In genomic region chrX:136835761-136836160, GRCh38 we compare ENCODE assay signal across 23 cellular contexts.
"Had no signal": no experiment of that assay in that cellular context is flagged by ENCODE, and none has a peak within 500 bp of the region (broad histone marks: within the 10 kb centered on the region; RNA-seq: fewer than 3 reads in every experiment).

No MANE protein-coding gene starts in this region.

- H3K9me3 ChIP-seq: ascending aorta had no signal

- H3K4me3 ChIP-seq: ascending aorta, coronary artery, dorsolateral prefrontal cortex had no signal

- DNase-seq: activated CD4-positive, alpha-beta memory T cell treated with anti-CD3 and anti-CD28 coated beads for 36 hours; activated CD4-positive, alpha-beta T cell treated with anti-CD3 and anti-CD28 coated beads for 36 hours; activated CD4-positive, alpha-beta T cell treated with anti-CD3 and anti-CD28 coated beads, Interleukin-2, amount 10 ng/mL, durations not matched to agents 24 days and 14 days; activated CD4-positive, CD25-positive, alpha-beta regulatory T cell; activated CD4-positive, CD25-positive, alpha-beta regulatory T cell treated with anti-CD3 and anti-CD28 coated beads, Interleukin-2, amount 50 U/mL, for 72 hours; activated CD8-positive, alpha-beta memory T cell treated with anti-CD3 and anti-CD28 coated beads, Interleukin-2, amount 50 U/mL, for 48 hours; activated CD8-positive, alpha-beta T cell treated with anti-CD3 and anti-CD28 coated beads, Interleukin-2, amount 10 ng/mL, durations not matched to agents 7 days and 5 days; activated gamma-delta T cell; activated naive CD4-positive, alpha-beta T cell; activated naive CD4-positive, alpha-beta T cell treated with anti-CD3 and anti-CD28 coated beads, Interleukin-2, amount 10 ng/mL, durations not matched to agents 7 days and 5 days; activated naive CD8-positive, alpha-beta T cell treated with anti-CD3 and anti-CD28 coated beads, Interleukin-2, amount 10 ng/mL, durations not matched to agents 7 days and 5 days; activated T-cell treated with anti-CD3 and anti-CD28 coated beads for 4 hours; activated T-cell treated with anti-CD3 and anti-CD28 coated beads, Interleukin-2, amount 50 U/mL, for 24 hours; activated T-cell treated with anti-CD3 and anti-CD28 coated beads, Interleukin-2, amount 50 U/mL, for 72 hours; brain microvascular endothelial cell; dorsolateral prefrontal cortex; effector memory CD4-positive, alpha-beta T cell; endodermal cell; foreskin fibroblast; head of caudate nucleus; T-helper 2 cell had no signal

- H3K36me3 ChIP-seq: ascending aorta, brain microvascular endothelial cell had no signal

- H3K27me3 ChIP-seq: ascending aorta, brain microvascular endothelial cell had no signal

- H3K27ac ChIP-seq: ascending aorta, brain microvascular endothelial cell, coronary artery, dorsolateral prefrontal cortex had no signal

- H3K4me1 ChIP-seq: ascending aorta had no signal
